8 cellular contexts compared by ENCODE assay signal in genomic region chr12:117025481-117026151, GRCh38.
DNase-seq lines count a peak whose midpoint lies in the region; ATAC-seq and TF ChIP-seq lines count a peak whose summit lies in the region.

No MANE protein-coding gene starts in this region.

- peak overlapping the region; percentile 36; the same call in 1 of the 2 replicates for H3K27ac Mint-ChIP-seq in HFFc6
- peak overlapping the region; percentile 61 for H3K27ac Mint-ChIP-seq in activated CD4-positive, alpha-beta T cell treated with anti-CD3 and anti-CD28 coated beads for 36 hours

- H3K4me3 ChIP-seq in coronary artery = no peak overlapping the region

- TF ChIP-seq CTCF in HFFc6 (IDR thresholded peaks at IDR 0.05) (peak; percentile 94), coronary artery (IDR thresholded peaks at IDR 0.05) (peak; percentile 82)

- peaks cover 5% of the 10 kb centered on the region for H3K27me3 Mint-ChIP-seq in HFFc6 (ENCODE audit: insufficient read depth)
- no peaks in the 10 kb centered on the region for H3K27me3 Mint-ChIP-seq in activated CD4-positive, alpha-beta T cell treated with anti-CD3 and anti-CD28 coated beads for 36 hours

- POLR2A ChIA-PET in activated CD4-positive, alpha-beta T cell treated with anti-CD3 and anti-CD28 coated beads for 36 hours (lab: Charles Lee) = no interaction called here

- no peaks in the 10 kb centered on the region for H3K9me3 Mint-ChIP-seq in HFFc6
- no peaks in the 10 kb centered on the region for H3K9me3 Mint-ChIP-seq in activated CD4-positive, alpha-beta T cell treated with anti-CD3 and anti-CD28 coated beads for 36 hours (ENCODE audit: low read depth)

- CTCF ChIA-PET in activated CD4-positive, alpha-beta T cell treated with anti-CD3 and anti-CD28 coated beads for 36 hours (lab: Charles Lee) = interaction anchor here (0.6 to 8.3 kb wide), 8 partner anchors 24 to 526 kb away, joined by 3 to 64 read pairs (median 3); no protein-coding TSS in a partner anchor

- ATAC-seq in activated CD4-positive, alpha-beta T cell treated with anti-CD3 and anti-CD28 coated beads for 36 hours = peak; percentile 86
- ATAC-seq in left lobe of liver (peak; percentile 92), HG02981 (IDR thresholded peaks at IDR 0.05; ENCODE audit: unreplicated experiment) (no peak)

- no peak overlapping the region for H3K4me3 Mint-ChIP-seq in HFFc6
- no peak overlapping the region for H3K4me3 Mint-ChIP-seq in activated CD4-positive, alpha-beta T cell treated with anti-CD3 and anti-CD28 coated beads for 36 hours

- peaks cover 17% of the 10 kb centered on the region for H3K36me3 Mint-ChIP-seq in HFFc6 (ENCODE audit: low read depth)
- peaks cover 11% of the 10 kb centered on the region for H3K36me3 Mint-ChIP-seq in activated CD4-positive, alpha-beta T cell treated with anti-CD3 and anti-CD28 coated beads for 36 hours (ENCODE audit: low read depth)

- DNase-seq in DMS53 (lab: John Stamatoyannopoulos, UW) (peak; percentile 86), HFFc6 (peak; percentile 50), NCI-H2196 treated with DMSO at 0.1 percent for 48 hours (lab: John Stamatoyannopoulos, UW; ENCODE audit: unreplicated experiment) (peak; percentile 66), coronary artery (ENCODE audit: low spot score) (peak; percentile 79), left lobe of liver (ENCODE audit: low spot score) (peak; percentile 67)
- peak; percentile 72 for DNase-seq in activated CD4-positive, alpha-beta T cell treated with anti-CD3 and anti-CD28 coated beads for 36 hours
- DNase-seq in stimulated activated CD4-positive, alpha-beta T cell treated with anti-CD3 and anti-CD28 coated beads, TNF-alpha, amount 100 ng/mL, for 1 hour (ENCODE audit: low read depth in 3 of 3, low spot score in 1 of 3) = peak in 2 of 3 donors; percentile 9 to 24

- no peak overlapping the region for H3K27ac ChIP-seq in coronary artery

- intact Hi-C loops in activated CD4-positive, alpha-beta T cell treated with anti-CD3 and anti-CD28 coated beads for 36 hours (cut with DNase I, micrococcal nuclease) = loop anchor here (1.0 to 5.0 kb wide), 3 partner anchors 94 to 323 kb away; no protein-coding TSS in a partner anchor

- H3K4me1 Mint-ChIP-seq in HFFc6 (ENCODE audit: low read depth) = peaks cover 8% of the 10 kb centered on the region; the same call in 1 of the 2 replicates
- H3K4me1 Mint-ChIP-seq in activated CD4-positive, alpha-beta T cell treated with anti-CD3 and anti-CD28 coated beads for 36 hours = peaks cover 4% of the 10 kb centered on the region

Comparison
In these comparisons a context has a peak if more than half of its experiments do, and no peak if none do; other contexts are left out.
1. DNase-seq: peak in every context shown above with its lines; median percentile 86 in DMS53; 79 in coronary artery; 72 in activated CD4-positive, alpha-beta T cell treated with anti-CD3 and anti-CD28 coated beads for 36 hours; 67 in left lobe of liver; 66 in NCI-H2196 treated with DMSO at 0.1 percent for 48 hours; 50 in HFFc6; 16 in stimulated activated CD4-positive, alpha-beta T cell treated with anti-CD3 and anti-CD28 coated beads, TNF-alpha, amount 100 ng/mL, for 1 hour.